In genomic region chr2:137842430-137842829, GRCh38 we compare ENCODE assay signal across 20 cellular contexts.
DNase-seq lines count a peak whose midpoint lies in the region; ATAC-seq and TF ChIP-seq lines count a peak whose summit lies in the region.
"Had no signal": no experiment of that assay in that cellular context is flagged by ENCODE, and none has a peak within 500 bp of the region (broad histone marks: within the 10 kb centered on the region; RNA-seq: fewer than 3 reads in every experiment).

No MANE protein-coding gene starts in this region.

- no peaks in the 10 kb centered on the region for H4K20me1 ChIP-seq in MM.1S (ENCODE audit: insufficient read depth, low read length)
- H4K20me1 ChIP-seq: BLaER1 had no signal

- H3K9me3 ChIP-seq in MM.1S (replicated peaks; ENCODE audit: insufficient read depth, low read length): no peaks in the 10 kb centered on the region
- H3K9me3 ChIP-seq in trophoblast cell (ENCODE audit: insufficient read depth, low read depth, low read length): no peaks in the 10 kb centered on the region

- H2AFZ ChIP-seq in MM.1S (ENCODE audit: low read length) (no peak overlapping the region), trophoblast cell (ENCODE audit: insufficient read depth, low read length, poor library complexity) (no peak overlapping the region)
- H2AFZ ChIP-seq: GM23338 had no signal

- H3K36me3 ChIP-seq in MM.1S (replicated peaks; ENCODE audit: insufficient read depth, low read length) (no peaks in the 10 kb centered on the region), trophoblast cell (ENCODE audit: control insufficient read depth in 1 of 2, insufficient read depth in 2 of 2, low read length in 2 of 2) (no peaks in the 10 kb centered on the region)
- H3K36me3 ChIP-seq: BLaER1 had no signal

- H4K8ac ChIP-seq in trophoblast cell (ENCODE audit: low read depth, low read length): no peak overlapping the region

- no peak overlapping the region for H2BK5ac ChIP-seq in trophoblast cell (ENCODE audit: low read depth, low read length, poor library complexity)

- no peaks in the 10 kb centered on the region for H3K36me3 Mint-ChIP-seq in stimulated activated memory B cell treated with anti-CD40 and anti-IgM and Interleukin-4, amounts not matched to agents 10 μg/mL and 1 μg/mL and 100 μg/mL, for 72 hours
- H3K36me3 Mint-ChIP-seq: CD14-positive monocyte; CD4-positive, alpha-beta memory T cell; IgD-negative memory B cell had no signal

- no peak overlapping the region for H3K4ac ChIP-seq in trophoblast cell (ENCODE audit: low read depth, low read length)

- no peaks in the 10 kb centered on the region for H3K79me2 ChIP-seq in MM.1S (ENCODE audit: low read length)
- H3K79me2 ChIP-seq in trophoblast cell (ENCODE audit: control insufficient read depth, insufficient read depth, low read length, poor library complexity): no peaks in the 10 kb centered on the region

- H3K9ac ChIP-seq in MM.1S (ENCODE audit: low read length): no peak overlapping the region
- H3K9ac ChIP-seq in trophoblast cell (ENCODE audit: low read length): no peak overlapping the region
- H3K9ac ChIP-seq: BLaER1 had no signal

- H3K4me2 ChIP-seq in MM.1S (ENCODE audit: low read depth, low read length) (no peak overlapping the region), trophoblast cell (ENCODE audit: low read length) (no peak overlapping the region)
- H3K4me2 ChIP-seq: BLaER1, GM23338 had no signal

- H4K91ac ChIP-seq in trophoblast cell (ENCODE audit: low read depth, low read length): no peak overlapping the region

- peaks cover 2% of the 10 kb centered on the region for H3K79me1 ChIP-seq in trophoblast cell (ENCODE audit: low read length)

- DNase-seq in MM.1S: peak; percentile 2
- peak; percentile 62 for DNase-seq in islet precursor cell
- DNase-seq in trophoblast cell: peak; percentile 21 to 61
- no peak for DNase-seq in NCI-H1105 treated with DMSO at 0.1 percent for 48 hours (lab: John Stamatoyannopoulos, UW)
- no peak for DNase-seq in activated CD4-positive, CD25-positive, alpha-beta regulatory T cell (lab: John Stamatoyannopoulos, UW)
- DNase-seq: 8988T; CD4-positive, alpha-beta memory T cell; DMS153; DMS79; GDM1; H7; HFFc6 had no signal

- H3K4me3 ChIP-seq in MM.1S (ENCODE audit: low read length): no peak overlapping the region
- no peak overlapping the region for H3K4me3 ChIP-seq in trophoblast cell (ENCODE audit: low read depth, low read length)
- H3K4me3 ChIP-seq: BLaER1, GM23338 had no signal

- H3K27me3 Mint-ChIP-seq in stimulated activated memory B cell treated with anti-CD40 and anti-IgM and Interleukin-4, amounts not matched to agents 10 μg/mL and 1 μg/mL and 100 μg/mL, for 72 hours: peaks cover 8% of the 10 kb centered on the region
- H3K27me3 Mint-ChIP-seq: IgD-negative memory B cell had no signal

- H3K27me3 ChIP-seq in MM.1S (replicated peaks; ENCODE audit: insufficient read depth, low read length) (no peaks in the 10 kb centered on the region), trophoblast cell (ENCODE audit: insufficient read depth, low read length) (no peaks in the 10 kb centered on the region)
- H3K27me3 ChIP-seq: BLaER1 had no signal

- no peak overlapping the region for H3K23ac ChIP-seq in trophoblast cell (ENCODE audit: low read length)

- no peaks in the 10 kb centered on the region for H3K4me1 Mint-ChIP-seq in stimulated activated memory B cell treated with anti-CD40 and anti-IgM and Interleukin-4, amounts not matched to agents 10 μg/mL and 1 μg/mL and 100 μg/mL, for 72 hours
- H3K4me1 Mint-ChIP-seq: CD14-positive monocyte; CD4-positive, alpha-beta memory T cell; IgD-negative memory B cell had no signal

- no peak overlapping the region for H2BK12ac ChIP-seq in trophoblast cell (ENCODE audit: low read length)

- H3K18ac ChIP-seq in trophoblast cell (ENCODE audit: low read length): no peak overlapping the region

- no peaks in the 10 kb centered on the region for H3K9me3 Mint-ChIP-seq in stimulated activated memory B cell treated with anti-CD40 and anti-IgM and Interleukin-4, amounts not matched to agents 10 μg/mL and 1 μg/mL and 100 μg/mL, for 72 hours
- H3K9me3 Mint-ChIP-seq: HFFc6, IgD-negative memory B cell had no signal

- no peak overlapping the region for H3K14ac ChIP-seq in trophoblast cell (ENCODE audit: low read length)

- TF ChIP-seq CTCF in MM.1S (IDR thresholded peaks at IDR 0.05; ENCODE audit: low read length): no peak

- H3K27ac ChIP-seq in MM.1S (ENCODE audit: low read length) (no peak overlapping the region), trophoblast cell (ENCODE audit: low read depth, low read length) (no peak overlapping the region)
- H3K27ac ChIP-seq: BLaER1 had no signal

- no peak overlapping the region for H3K27ac Mint-ChIP-seq in stimulated activated memory B cell treated with anti-CD40 and anti-IgM and Interleukin-4, amounts not matched to agents 10 μg/mL and 1 μg/mL and 100 μg/mL, for 72 hours
- H3K27ac Mint-ChIP-seq: CD14-positive monocyte; CD4-positive, alpha-beta memory T cell; GM23338; HFFc6; IgD-negative memory B cell had no signal

- no peaks in the 10 kb centered on the region for H3F3A ChIP-seq in MM.1S (ENCODE audit: insufficient read depth, low read length)

- no peaks in the 10 kb centered on the region for H3K9me2 ChIP-seq in MM.1S (replicated peaks; ENCODE audit: insufficient read depth, low read length)

- H2AK5ac ChIP-seq in trophoblast cell (ENCODE audit: low read length): no peak overlapping the region

- no peak overlapping the region for H3K4me3 Mint-ChIP-seq in stimulated activated memory B cell treated with anti-CD40 and anti-IgM and Interleukin-4, amounts not matched to agents 10 μg/mL and 1 μg/mL and 100 μg/mL, for 72 hours
- H3K4me3 Mint-ChIP-seq: CD14-positive monocyte; CD4-positive, alpha-beta memory T cell; GM23338; HFFc6; IgD-negative memory B cell had no signal

- H4K12ac ChIP-seq in trophoblast cell (ENCODE audit: low read depth, low read length): no peak overlapping the region

- no peak overlapping the region for H2BK120ac ChIP-seq in trophoblast cell (ENCODE audit: insufficient read depth, low read length, poor library complexity)

- ATAC-seq in stimulated activated memory B cell treated with anti-CD40 and anti-IgM and Interleukin-4, amounts not matched to agents 10 μg/mL and 1 μg/mL and 100 μg/mL, for 72 hours: peak; percentile 20
- ATAC-seq in GM19395 (IDR thresholded peaks at IDR 0.05; ENCODE audit: unreplicated experiment): no peak
- no peak for ATAC-seq in GM19467 (IDR thresholded peaks at IDR 0.05; ENCODE audit: unreplicated experiment)
- ATAC-seq: GM23338, HCT116 had no signal

- H3K4me1 ChIP-seq in MM.1S (ENCODE audit: low read length) (no peaks in the 10 kb centered on the region), trophoblast cell (ENCODE audit: control insufficient read depth in 1 of 2, insufficient read depth in 2 of 2, low read length in 2 of 2) (peaks cover 5 to 6% of the 10 kb centered on the region in 2 experiments)
- H3K4me1 ChIP-seq: BLaER1 had no signal

Comparison
In these comparisons a context has a peak if more than half of its experiments do, and no peak if none do; other contexts are left out.
1. DNase-seq: peak in MM.1S (single experiment), islet precursor cell (single experiment) and trophoblast cell (2 of 2); none in NCI-H1105 treated with DMSO at 0.1 percent for 48 hours (single experiment) and activated CD4-positive, CD25-positive, alpha-beta regulatory T cell (0 of 4).